Comparison of ENCODE assay signal across 20 cellular contexts in genomic region chr12:120190985-120191480, GRCh38. TPM values are rescaled to one million over a fixed set of nuclear protein-coding genes. Genes with fewer than 3 reads are reported as not detected.
DNase-seq lines count a peak whose midpoint lies in the region; ATAC-seq, FAIRE-seq and TF ChIP-seq lines count a peak whose summit lies in the region.
"Had no signal": no experiment of that assay in that cellular context is flagged by ENCODE, and none has a peak within 500 bp of the region (broad histone marks: within the 10 kb centered on the region; RNA-seq: fewer than 3 reads in every experiment).

No MANE protein-coding gene starts in this region.

- 98% methylated on average over 6 of the region's 7 CpGs for WGBS in HepG2 (ENCODE audit: low lambda C conversion rate)
- WGBS in right lobe of liver (ENCODE audit: insufficient coverage, low coverage, low lambda C conversion rate, missing lambda C conversion rate) = 88% methylated on average over 5 of the region's 7 CpGs
- 78% methylated on average over 7 of the region's 7 CpGs for WGBS in right cardiac atrium

- intact Hi-C loops in HepG2 (cut with micrococcal nuclease; ENCODE audit: unreplicated experiment) = no loop called here
- intact Hi-C loops in right lobe of liver (cut with DNase I) = no loop called here
- intact Hi-C loops in activated T-helper 1 cell treated with anti-CD3 and anti-CD28 coated beads, Interleukin-12 subunit alpha, Interleukin-12 subunit beta, Interleukin-2, Interleukin-4 antibody, amounts not matched to agents 30 ng/mL and 10 ng/mL and 1 ng/mL, durations not matched to agents 14 hours and 24 hours and 36 hours (cut with micrococcal nuclease) = loop anchor here (5.0 kb wide), 1 partner anchor 69 kb away; no protein-coding TSS in a partner anchor
- intact Hi-C loops in right cardiac atrium (cut with DNase I) = no loop called here

- H3K27ac Mint-ChIP-seq in activated T-helper 1 cell treated with anti-CD3 and anti-CD28 coated beads, Interleukin-12 subunit alpha, Interleukin-12 subunit beta, Interleukin-2, Interleukin-4 antibody, amounts not matched to agents 30 ng/mL and 10 ng/mL and 1 ng/mL, durations not matched to agents 14 hours and 24 hours and 36 hours = no peak overlapping the region
- no peak overlapping the region for H3K27ac Mint-ChIP-seq in stimulated activated naive B cell treated with anti-CD40 and anti-IgM and Interleukin-4, amounts not matched to agents 10 μg/mL and 1 μg/mL and 100 μg/mL, for 72 hours

- H2AFZ ChIP-seq in HepG2 (ENCODE audit: low read length) = no peak overlapping the region
- H2AFZ ChIP-seq in Loucy (ENCODE audit: low read length) = no peak overlapping the region

- DNase-seq in HepG2 (ENCODE audit: low spot score) (no peak), right lobe of liver (no peak), right cardiac atrium (no peak)
- DNase-seq in activated T-helper 1 cell treated with anti-CD3 and anti-CD28 coated beads, Interleukin-12 subunit alpha, Interleukin-12 subunit beta, Interleukin-2, Interleukin-4 antibody, amounts not matched to agents 30 ng/mL and 10 ng/mL and 1 ng/mL, durations not matched to agents 14 hours and 24 hours and 36 hours (ENCODE audit: low spot score) = no peak
- no peak for DNase-seq in stimulated activated naive B cell treated with anti-CD40 and anti-IgM and Interleukin-4, amounts not matched to agents 10 μg/mL and 1 μg/mL and 100 μg/mL, for 72 hours
- DNase-seq: BE2C, GOT3, HCEC 1CT, KG1, MV-4-11, NCI-H1694 treated with DMSO at 0.1 percent for 48 hours, NCI-H2081 treated with DMSO at 0.1 percent for 48 hours, NCI-H2171 treated with DMSO at 0.1 percent for 48 hours, NCI-H526 had no signal

- peaks cover 26% of the 10 kb centered on the region for H4K20me1 ChIP-seq in HepG2 (ENCODE audit: insufficient read depth, low read length)
- H4K20me1 ChIP-seq in Loucy (ENCODE audit: insufficient read depth, low read length, poor library complexity, severe bottlenecking) = peaks cover 32% of the 10 kb centered on the region

- no peaks in the 10 kb centered on the region for H3F3A ChIP-seq in Loucy (ENCODE audit: low read depth)

- no peak overlapping the region for H3K9ac ChIP-seq in HepG2 (ENCODE audit: insufficient read depth, low read depth, low read length)
- no peak overlapping the region for H3K9ac ChIP-seq in Loucy (ENCODE audit: low read depth, low read length, poor library complexity, severe bottlenecking)

- H3K4me2 ChIP-seq in HepG2 (ENCODE audit: low read depth, low read length) (0 out of 2 replicates have a peak overlapping the region, but pooled peaks have one; percentile 20), Loucy (ENCODE audit: low read depth, low read length, poor library complexity, severe bottlenecking) (peak overlapping the region; percentile 55)
- H3K4me2 ChIP-seq: A549 had no signal

- POLR2A ChIA-PET in HepG2 (lab: Yijun Ruan, JAX) = interaction anchor here (1.4 to 6.3 kb wide), 3 partner anchors 9 to 10 kb away, joined by 4 to 33 read pairs (median 12); partner anchors contain the start of gene RPLP0

- in situ Hi-C loops in HepG2 (cut with HindIII; ENCODE audit: extremely low pct_ligation_motif_present, low pct_unique_long_range_greater_than_20kb) = no loop called here

- H3K36me3 ChIP-seq in HepG2 (replicated peaks in 1 of 2; ENCODE audit: control insufficient read depth in 1 of 2, insufficient read depth in 2 of 2, low read length in 2 of 2) (peaks cover 18 to 48% of the 10 kb centered on the region in 2 experiments), right lobe of liver (peaks cover 0 to 39% (median 22%) of the 10 kb centered on the region in 4 donors), Loucy (ENCODE audit: insufficient read depth, low read length) (peaks cover 38% of the 10 kb centered on the region; the same call in 1 of the 2 replicates)

- H3K9me3 ChIP-seq in HepG2 (ENCODE audit: low read length) = no peaks in the 10 kb centered on the region
- no peaks in the 10 kb centered on the region for H3K9me3 ChIP-seq in right lobe of liver
- H3K9me3 ChIP-seq in Loucy (ENCODE audit: insufficient read depth, low read depth, low read length) = no peaks in the 10 kb centered on the region
- no peaks in the 10 kb centered on the region for H3K9me3 ChIP-seq in right cardiac atrium (ENCODE audit: control insufficient read depth, low read length)
- H3K9me3 ChIP-seq: A549, BE2C, SJSA1 had no signal

- peaks cover 39% of the 10 kb centered on the region for H3K36me3 Mint-ChIP-seq in activated T-helper 1 cell treated with anti-CD3 and anti-CD28 coated beads, Interleukin-12 subunit alpha, Interleukin-12 subunit beta, Interleukin-2, Interleukin-4 antibody, amounts not matched to agents 30 ng/mL and 10 ng/mL and 1 ng/mL, durations not matched to agents 14 hours and 24 hours and 36 hours (ENCODE audit: low read depth)
- peaks cover 13 to 38% of the 10 kb centered on the region in 2 donors for H3K36me3 Mint-ChIP-seq in stimulated activated naive B cell treated with anti-CD40 and anti-IgM and Interleukin-4, amounts not matched to agents 10 μg/mL and 1 μg/mL and 100 μg/mL, for 72 hours

- peaks cover 40% of the 10 kb centered on the region for H3K4me1 Mint-ChIP-seq in activated T-helper 1 cell treated with anti-CD3 and anti-CD28 coated beads, Interleukin-12 subunit alpha, Interleukin-12 subunit beta, Interleukin-2, Interleukin-4 antibody, amounts not matched to agents 30 ng/mL and 10 ng/mL and 1 ng/mL, durations not matched to agents 14 hours and 24 hours and 36 hours (ENCODE audit: low read depth)
- peaks cover 17 to 30% of the 10 kb centered on the region in 2 donors for H3K4me1 Mint-ChIP-seq in stimulated activated naive B cell treated with anti-CD40 and anti-IgM and Interleukin-4, amounts not matched to agents 10 μg/mL and 1 μg/mL and 100 μg/mL, for 72 hours

- H3K27ac ChIP-seq in HepG2 (ENCODE audit: extremely low read length, insufficient read depth, low read length) (no peak overlapping the region), right lobe of liver (no peak overlapping the region), right cardiac atrium (ENCODE audit: low read length) (no peak overlapping the region)
- H3K27ac ChIP-seq: A549, SJSA1 had no signal

- H3K9me3 Mint-ChIP-seq in activated T-helper 1 cell treated with anti-CD3 and anti-CD28 coated beads, Interleukin-12 subunit alpha, Interleukin-12 subunit beta, Interleukin-2, Interleukin-4 antibody, amounts not matched to agents 30 ng/mL and 10 ng/mL and 1 ng/mL, durations not matched to agents 14 hours and 24 hours and 36 hours = no peaks in the 10 kb centered on the region
- H3K9me3 Mint-ChIP-seq in stimulated activated naive B cell treated with anti-CD40 and anti-IgM and Interleukin-4, amounts not matched to agents 10 μg/mL and 1 μg/mL and 100 μg/mL, for 72 hours = no peaks in the 10 kb centered on the region

- no peak for TF ChIP-seq CTCF in HepG2 (CRISPR knock-in tag; IDR thresholded peaks at IDR 0.05)
- TF ChIP-seq CTCF in right lobe of liver (IDR thresholded peaks at IDR 0.05) = no peak
- no peak for TF ChIP-seq CTCF in Loucy (conservative IDR thresholded peaks at IDR 0.05; ENCODE audit: low read length)

- H3K4me1 ChIP-seq in HepG2 (ENCODE audit: insufficient read depth, low read length) (peaks cover 32% of the 10 kb centered on the region), right lobe of liver (peaks cover 0 to 21% (median 8%) of the 10 kb centered on the region in 4 donors), Loucy (ENCODE audit: insufficient read depth, low read length, poor library complexity, severe bottlenecking) (peaks cover 18% of the 10 kb centered on the region), right cardiac atrium (ENCODE audit: control insufficient read depth, insufficient read depth, low read length) (peaks cover 3% of the 10 kb centered on the region)
- H3K4me1 ChIP-seq: BE2C had no signal

- no peaks in the 10 kb centered on the region; a peak in 1 of 5 replicates for H3K27me3 ChIP-seq in HepG2 (ENCODE audit: control insufficient read depth in 1 of 2, insufficient read depth in 2 of 2, low read length in 2 of 2)
- no peaks in the 10 kb centered on the region for H3K27me3 ChIP-seq in right lobe of liver
- no peaks in the 10 kb centered on the region for H3K27me3 ChIP-seq in Loucy (ENCODE audit: insufficient read depth, low read length, poor library complexity, severe bottlenecking)
- no peaks in the 10 kb centered on the region for H3K27me3 ChIP-seq in right cardiac atrium (ENCODE audit: control insufficient read depth, insufficient read depth)
- H3K27me3 ChIP-seq: BE2C, SJSA1 had no signal

- H3K9me2 ChIP-seq in Loucy (replicated peaks; ENCODE audit: low read depth, low read length) = no peaks in the 10 kb centered on the region

- H3K27me3 Mint-ChIP-seq in activated T-helper 1 cell treated with anti-CD3 and anti-CD28 coated beads, Interleukin-12 subunit alpha, Interleukin-12 subunit beta, Interleukin-2, Interleukin-4 antibody, amounts not matched to agents 30 ng/mL and 10 ng/mL and 1 ng/mL, durations not matched to agents 14 hours and 24 hours and 36 hours (ENCODE audit: insufficient read depth) = no peaks in the 10 kb centered on the region
- H3K27me3 Mint-ChIP-seq in stimulated activated naive B cell treated with anti-CD40 and anti-IgM and Interleukin-4, amounts not matched to agents 10 μg/mL and 1 μg/mL and 100 μg/mL, for 72 hours = no peaks in the 10 kb centered on the region

- H3K4me3 ChIP-seq in HepG2 (replicated peaks in 1 of 3; ENCODE audit: insufficient read depth in 1 of 3, low read depth in 2 of 3, low read length in 3 of 3) (no peak overlapping the region), right lobe of liver (no peak overlapping the region), Loucy (ENCODE audit: low read length, poor library complexity, severe bottlenecking) (no peak overlapping the region), right cardiac atrium (ENCODE audit: low read length) (no peak overlapping the region)
- H3K4me3 ChIP-seq: A549, SJSA1 had no signal

- no TSS peak for BruUV-seq in HepG2 (replicated peaks; lab: Mats Ljungman, UMichigan)

- no peak for ATAC-seq in HepG2
- no peak for ATAC-seq in right lobe of liver
- no peak for ATAC-seq in stimulated activated naive B cell treated with anti-CD40 and anti-IgM and Interleukin-4, amounts not matched to agents 10 μg/mL and 1 μg/mL and 100 μg/mL, for 72 hours (replicated peaks)
- no peak for ATAC-seq in GM21723 (IDR thresholded peaks at IDR 0.05; ENCODE audit: unreplicated experiment)
- ATAC-seq in right cardiac atrium = no peak
- ATAC-seq: A549, Right ventricle myocardium inferior had no signal

- no peak for TF ChIP-seq RAD21 in HepG2 (CRISPR knock-in tag; IDR thresholded peaks at IDR 0.05)

- CTCF ChIA-PET in HepG2 (lab: Yijun Ruan, JAX; ENCODE audit: low intra/inter-chr PET ratio, low total read pairs) = no interaction called here

- TF ChIP-seq EP300 in HepG2 (IDR thresholded peaks at IDR 0.05; ENCODE audit: low read depth in 2 of 2, low read length in 2 of 2) (no peak), HepG2 (CRISPR knock-in tag; IDR thresholded peaks at IDR 0.05; ENCODE audit: borderline replicate concordance) (no peak)

- TF ChIP-seq POLR2A in HepG2 (IDR thresholded peaks at IDR 0.05; ENCODE audit: insufficient read depth in 1 of 2, low read depth in 2 of 2, low read length in 2 of 2) = no peak
- no peak for TF ChIP-seq POLR2A in right lobe of liver (IDR thresholded peaks at IDR 0.05)

- H3K4me3 Mint-ChIP-seq in activated T-helper 1 cell treated with anti-CD3 and anti-CD28 coated beads, Interleukin-12 subunit alpha, Interleukin-12 subunit beta, Interleukin-2, Interleukin-4 antibody, amounts not matched to agents 30 ng/mL and 10 ng/mL and 1 ng/mL, durations not matched to agents 14 hours and 24 hours and 36 hours = peak overlapping the region; percentile 5
- H3K4me3 Mint-ChIP-seq in stimulated activated naive B cell treated with anti-CD40 and anti-IgM and Interleukin-4, amounts not matched to agents 10 μg/mL and 1 μg/mL and 100 μg/mL, for 72 hours = no peak overlapping the region

- FAIRE-seq in HepG2 (lab: Jason Lieb, UNC) = no peak
- FAIRE-seq: A549, GM12892 had no signal

- H3K79me2 ChIP-seq in HepG2 (ENCODE audit: insufficient read depth, low read length) (peaks cover 69% of the 10 kb centered on the region), Loucy (ENCODE audit: insufficient read depth, low read length) (peaks cover 62% of the 10 kb centered on the region)

RNA-seq across cellular contexts. Expression of gene GCN1, which starts 3.5 kb away (rescaled TPM):
- total RNA-seq in HepG2 (2016; rRNA removed; fragmentation: Illumina TruSeq; extraction: Trizol) (66.7 and 83.0 TPM in 2 replicates), right lobe of liver (10 to 100 TPM; 29.9 to 62.8 (median 39.4) TPM), right cardiac atrium (10 to 100 TPM; 32.9 to 41.4 (median 35.5) TPM)
- total RNA-seq in HepG2 (2016; cell fraction: cytosol; rRNA removed; fragmentation: Illumina TruSeq; extraction: Trizol; ENCODE audit: low read depth) = 59.7 and 67.2 TPM in 2 replicates
- 56.9 and 87.0 TPM in 2 replicates for total RNA-seq in HepG2 (2016; cell fraction: insoluble cytoplasmic fraction; rRNA removed; fragmentation: Illumina TruSeq; extraction: Trizol)
- 19.6 and 22.1 TPM in 2 replicates for total RNA-seq in HepG2 (2016; cell fraction: membrane; rRNA removed; fragmentation: Illumina TruSeq; extraction: Trizol)
- 125 and 128 TPM in 2 replicates for total RNA-seq in HepG2 (2016; cell fraction: nucleus; rRNA removed; fragmentation: Illumina TruSeq; extraction: Trizol)
- polyA plus RNA-seq in HepG2 (2011; rRNA removed) (55.3 and 58.2 TPM in 2 replicates), right cardiac atrium (10.6 TPM)
- polyA plus RNA-seq in HepG2 (2011; cell fraction: cytosol; rRNA removed) = 20.5 and 25.6 TPM in 2 replicates
- polyA plus RNA-seq in HepG2 (2011; cell fraction: nucleus; rRNA removed) = 394 and 725 TPM in 2 replicates
- 47.0 and 60.6 TPM in 2 replicates for polyA plus RNA-seq in HepG2 (2012)
- polyA plus RNA-seq in HepG2 (2016; cell fraction: cytosol; fragmentation: Illumina TruSeq; extraction: Trizol; ENCODE audit: low read depth) = 1.8 and 2.1 TPM in 2 replicates
- polyA plus RNA-seq in HepG2 (2016; cell fraction: insoluble cytoplasmic fraction; fragmentation: Illumina TruSeq; extraction: Trizol; ENCODE audit: low read depth) = 33.5 and 45.5 TPM in 2 replicates
- 4.1 and 5.4 TPM in 2 replicates for polyA plus RNA-seq in HepG2 (2016; cell fraction: membrane; fragmentation: Illumina TruSeq; extraction: Trizol; ENCODE audit: low read depth)
- polyA plus RNA-seq in HepG2 (2016; cell fraction: nucleus; fragmentation: Illumina TruSeq; extraction: Trizol; ENCODE audit: insufficient read depth, low read depth) = 177 and 198 TPM in 2 replicates
- polyA minus RNA-seq in HepG2 (2011; rRNA and poly(A)+ RNA removed; ENCODE audit: low replicate concordance) = 204 and 255 TPM in 2 replicates
- polyA minus RNA-seq in HepG2 (2011; cell fraction: cytosol; rRNA and poly(A)+ RNA removed) = 59.8 and 61.6 TPM in 2 replicates
- polyA minus RNA-seq in HepG2 (2011; cell fraction: nucleus; rRNA and poly(A)+ RNA removed) = 229 and 237 TPM in 2 replicates
- 164 and 173 TPM in 2 replicates for total RNA-seq in activated T-helper 1 cell treated with anti-CD3 and anti-CD28 coated beads, Interleukin-12 subunit alpha, Interleukin-12 subunit beta, Interleukin-2, Interleukin-4 antibody, amounts not matched to agents 30 ng/mL and 10 ng/mL and 1 ng/mL, durations not matched to agents 14 hours and 24 hours and 36 hours

RNA-seq across cellular contexts. Expression of gene RPLP0, which starts 9.9 kb away (rescaled TPM):
- total RNA-seq in HepG2 (2016; rRNA removed; fragmentation: Illumina TruSeq; extraction: Trizol) (2,915 and 3,025 TPM in 2 replicates), right lobe of liver (1,000 to 10,000 TPM in 2 of 6 experiments, 100 to 1,000 TPM in 4; 549 to 1,070 (median 665) TPM), right cardiac atrium (1,000 to 10,000 TPM in 1 of 4 donors, 100 to 1,000 TPM in 3; 800 to 1,173 (median 979) TPM)
- 12,942 and 14,844 TPM in 2 replicates for total RNA-seq in HepG2 (2016; cell fraction: cytosol; rRNA removed; fragmentation: Illumina TruSeq; extraction: Trizol; ENCODE audit: low read depth)
- 2,993 and 3,024 TPM in 2 replicates for total RNA-seq in HepG2 (2016; cell fraction: insoluble cytoplasmic fraction; rRNA removed; fragmentation: Illumina TruSeq; extraction: Trizol)
- total RNA-seq in HepG2 (2016; cell fraction: membrane; rRNA removed; fragmentation: Illumina TruSeq; extraction: Trizol) = 11,359 and 11,757 TPM in 2 replicates
- total RNA-seq in HepG2 (2016; cell fraction: nucleus; rRNA removed; fragmentation: Illumina TruSeq; extraction: Trizol) = 1,126 and 1,259 TPM in 2 replicates
- polyA plus RNA-seq in HepG2 (2011; rRNA removed) (5,570 and 6,229 TPM in 2 replicates), right cardiac atrium (1,119 TPM)
- polyA plus RNA-seq in HepG2 (2011; cell fraction: cytosol; rRNA removed) = 8,040 and 9,457 TPM in 2 replicates
- polyA plus RNA-seq in HepG2 (2011; cell fraction: nucleus; rRNA removed) = 2,511 and 2,559 TPM in 2 replicates
- polyA plus RNA-seq in HepG2 (2012) = 2,582 and 3,579 TPM in 2 replicates
- polyA plus RNA-seq in HepG2 (2016; cell fraction: cytosol; fragmentation: Illumina TruSeq; extraction: Trizol; ENCODE audit: low read depth) = 15,203 and 16,637 TPM in 2 replicates
- polyA plus RNA-seq in HepG2 (2016; cell fraction: insoluble cytoplasmic fraction; fragmentation: Illumina TruSeq; extraction: Trizol; ENCODE audit: low read depth) = 2,845 and 2,926 TPM in 2 replicates
- 10,153 and 10,714 TPM in 2 replicates for polyA plus RNA-seq in HepG2 (2016; cell fraction: membrane; fragmentation: Illumina TruSeq; extraction: Trizol; ENCODE audit: low read depth)
- 1,939 and 1,982 TPM in 2 replicates for polyA plus RNA-seq in HepG2 (2016; cell fraction: nucleus; fragmentation: Illumina TruSeq; extraction: Trizol; ENCODE audit: insufficient read depth, low read depth)
- polyA minus RNA-seq in HepG2 (2011; rRNA and poly(A)+ RNA removed; ENCODE audit: low replicate concordance) = 4,147 and 6,586 TPM in 2 replicates
- polyA minus RNA-seq in HepG2 (2011; cell fraction: cytosol; rRNA and poly(A)+ RNA removed) = 1,238 and 1,297 TPM in 2 replicates
- polyA minus RNA-seq in HepG2 (2011; cell fraction: nucleus; rRNA and poly(A)+ RNA removed) = 657 and 805 TPM in 2 replicates
- 2,459 and 2,531 TPM in 2 replicates for total RNA-seq in activated T-helper 1 cell treated with anti-CD3 and anti-CD28 coated beads, Interleukin-12 subunit alpha, Interleukin-12 subunit beta, Interleukin-2, Interleukin-4 antibody, amounts not matched to agents 30 ng/mL and 10 ng/mL and 1 ng/mL, durations not matched to agents 14 hours and 24 hours and 36 hours
